Comparison of ENCODE assay signal across 1 cellular context in the genomic region with DNA sequence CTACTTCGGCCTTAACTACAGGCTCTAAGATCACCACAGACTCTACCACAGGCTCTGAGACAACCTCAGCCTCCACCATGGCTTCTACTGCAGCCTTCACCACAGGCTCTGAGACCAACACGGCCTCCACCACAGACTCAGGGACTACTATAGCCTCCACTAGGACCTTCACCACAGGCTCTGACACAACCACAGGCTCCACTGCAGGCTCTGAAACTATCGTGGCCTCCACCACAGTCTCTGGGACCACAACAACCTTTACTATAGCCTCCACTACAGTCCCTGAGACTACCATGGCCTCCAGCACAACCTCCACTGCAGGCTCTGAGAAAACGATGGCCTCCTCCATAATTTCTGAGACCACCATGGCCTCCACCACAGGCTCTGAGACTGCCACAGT.
TF ChIP-seq lines count a peak whose summit lies in the region.

No MANE protein-coding gene starts in this region.

TF ChIP-seq in K562, 482 proteins besides CTCF, POLR2A, EP300 and RAD21:
- TF ChIP-seq YY1 (IDR thresholded peaks at IDR 0.05; ENCODE audit: borderline replicate concordance in 1 of 3, control insufficient read depth in 1 of 3, extremely low read depth in 1 of 3, insufficient read depth in 3 of 3, insufficient read length in 1 of 3, insufficient replicate concordance in 2 of 3, low read depth in 1 of 3, low read length in 2 of 3) (no peak), CBFA2T2 (conservative IDR thresholded peaks at IDR 0.05) (no peak), SP1 (CRISPR knock-in tag; IDR thresholded peaks at IDR 0.05) (no peak), HDGF (IDR thresholded peaks at IDR 0.05) (no peak), NEUROD1 (IDR thresholded peaks at IDR 0.05; ENCODE audit: borderline replicate concordance, low read depth, low read length, partially characterized antibody) (no peak), ZNF589 (CRISPR knock-in tag; IDR thresholded peaks at IDR 0.05; ENCODE audit: low read depth) (no peak), FOXM1 (IDR thresholded peaks at IDR 0.05; ENCODE audit: low read depth) (no peak), FOXM1 (CRISPR knock-in tag; IDR thresholded peaks at IDR 0.05; ENCODE audit: low read depth) (no peak), KLF13 (tag; IDR thresholded peaks at IDR 0.05; ENCODE audit: borderline replicate concordance, low read depth) (no peak), XRCC3 (IDR thresholded peaks at IDR 0.05) (no peak), RBM39 (optimal IDR thresholded peaks at IDR 0.05; ENCODE audit: low read depth, low read length) (no peak), DNMT1 (IDR thresholded peaks at IDR 0.05) (no peak), HDAC2 (IDR thresholded peaks at IDR 0.05) (no peak), TOE1 (IDR thresholded peaks at IDR 0.05; ENCODE audit: borderline replicate concordance) (no peak), TOE1 (CRISPR knock-in tag; IDR thresholded peaks at IDR 0.05; ENCODE audit: borderline replicate concordance, low read depth) (no peak), E2F3 (CRISPR knock-in tag; IDR thresholded peaks at IDR 0.05) (no peak)
- TF ChIP-seq, protein P1, sequence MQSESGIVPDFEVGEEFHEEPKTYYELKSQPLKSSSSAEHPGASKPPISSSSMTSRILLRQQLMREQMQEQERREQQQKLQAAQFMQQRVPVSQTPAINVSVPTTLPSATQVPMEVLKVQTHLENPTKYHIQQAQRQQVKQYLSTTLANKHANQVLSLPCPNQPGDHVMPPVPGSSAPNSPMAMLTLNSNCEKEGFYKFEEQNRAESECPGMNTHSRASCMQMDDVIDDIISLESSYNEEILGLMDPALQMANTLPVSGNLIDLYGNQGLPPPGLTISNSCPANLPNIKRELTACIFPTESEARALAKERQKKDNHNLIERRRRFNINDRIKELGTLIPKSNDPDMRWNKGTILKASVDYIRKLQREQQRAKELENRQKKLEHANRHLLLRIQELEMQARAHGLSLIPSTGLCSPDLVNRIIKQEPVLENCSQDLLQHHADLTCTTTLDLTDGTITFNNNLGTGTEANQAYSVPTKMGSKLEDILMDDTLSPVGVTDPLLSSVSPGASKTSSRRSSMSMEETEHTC (IDR thresholded peaks at IDR 0.05) = no peak
- TF ChIP-seq, protein P2, sequence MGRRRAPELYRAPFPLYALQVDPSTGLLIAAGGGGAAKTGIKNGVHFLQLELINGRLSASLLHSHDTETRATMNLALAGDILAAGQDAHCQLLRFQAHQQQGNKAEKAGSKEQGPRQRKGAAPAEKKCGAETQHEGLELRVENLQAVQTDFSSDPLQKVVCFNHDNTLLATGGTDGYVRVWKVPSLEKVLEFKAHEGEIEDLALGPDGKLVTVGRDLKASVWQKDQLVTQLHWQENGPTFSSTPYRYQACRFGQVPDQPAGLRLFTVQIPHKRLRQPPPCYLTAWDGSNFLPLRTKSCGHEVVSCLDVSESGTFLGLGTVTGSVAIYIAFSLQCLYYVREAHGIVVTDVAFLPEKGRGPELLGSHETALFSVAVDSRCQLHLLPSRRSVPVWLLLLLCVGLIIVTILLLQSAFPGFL (CRISPR knock-in tag; IDR thresholded peaks at IDR 0.05) = no peak
